In the genomic region with DNA sequence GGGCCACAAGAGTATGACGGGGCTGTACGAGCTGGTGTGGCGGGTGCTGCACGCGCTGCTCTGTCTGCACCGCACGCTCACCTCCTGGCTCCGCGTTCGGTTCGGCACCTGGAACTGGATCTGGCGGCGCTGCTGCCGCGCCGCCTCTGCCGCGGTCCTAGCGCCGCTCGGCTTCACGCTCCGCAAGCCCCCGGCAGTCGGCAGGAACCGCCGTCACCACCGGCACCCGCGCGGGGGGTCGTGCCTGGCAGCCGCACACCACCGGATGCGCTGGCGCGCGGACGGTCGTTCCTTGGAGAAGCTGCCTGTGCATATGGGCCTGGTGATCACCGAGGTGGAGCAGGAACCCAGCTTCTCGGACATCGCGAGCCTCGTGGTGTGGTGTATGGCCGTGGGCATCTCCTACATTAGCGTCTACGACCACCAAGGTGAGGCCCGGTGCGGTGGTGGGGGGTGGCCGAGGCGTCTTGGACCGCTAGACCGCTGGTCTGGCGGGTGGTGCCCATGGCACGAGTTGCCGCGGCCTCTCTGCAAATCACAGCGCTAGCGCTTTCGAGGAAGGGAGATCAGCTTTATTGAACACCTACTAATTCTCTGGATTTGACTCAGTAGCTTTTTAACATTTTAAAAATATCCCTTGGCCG, we compare ENCODE assay signal across 8 cellular contexts. TPM values are rescaled to one million over a fixed set of nuclear protein-coding genes. Genes with fewer than 3 reads are reported as not detected.
DNase-seq lines count a peak whose midpoint lies in the region; ATAC-seq, FAIRE-seq and TF ChIP-seq lines count a peak whose summit lies in the region.
"Not testable (repeated sequence)": the region's sequence is repeated elsewhere in the genome, so short reads cannot be mapped to it uniquely, and the experiment has no call there.

No MANE protein-coding gene starts in this region.

- POLR2A ChIA-PET in A549 (lab: Yijun Ruan, JAX); activated CD4-positive, alpha-beta T cell treated with anti-CD3 and anti-CD28 coated beads, Interleukin-2, amount 10 ng/mL, durations not matched to agents 7 days and 5 days (lab: Charles Lee): not testable (repeated sequence)

- H3K4me3 ChIP-seq in A549: peak overlapping the region; percentile 59
- peak overlapping the region; percentile 76 for H3K4me3 ChIP-seq in coronary artery
- H3K4me3 ChIP-seq in iPS-18c (ENCODE audit: insufficient read depth, low read depth, low read length): peak overlapping the region; percentile 71
- peak overlapping the region; percentile 63 for H3K4me3 ChIP-seq in parathyroid adenoma (ENCODE audit: low read depth, low read length)

- CTCF ChIA-PET in A549 (lab: Yijun Ruan, JAX): interaction anchor here (0.6 kb wide), 1 partner anchor 64 kb away, joined by 3 read pairs; no protein-coding TSS in a partner anchor
- CTCF ChIA-PET in activated CD4-positive, alpha-beta T cell treated with anti-CD3 and anti-CD28 coated beads, Interleukin-2, amount 10 ng/mL, durations not matched to agents 7 days and 5 days (lab: Charles Lee): not testable (repeated sequence)

- H3K27me3 ChIP-seq in parathyroid adenoma (ENCODE audit: control insufficient read depth, insufficient read depth, low read length): not testable (repeated sequence)

- peaks cover 48% of the 10 kb centered on the region for H3K4me1 Mint-ChIP-seq in activated CD4-positive, alpha-beta T cell treated with anti-CD3 and anti-CD28 coated beads, Interleukin-2, amount 10 ng/mL, durations not matched to agents 7 days and 5 days

- not testable (repeated sequence) for H3K9me3 Mint-ChIP-seq in activated CD4-positive, alpha-beta T cell treated with anti-CD3 and anti-CD28 coated beads, Interleukin-2, amount 10 ng/mL, durations not matched to agents 7 days and 5 days

- in situ Hi-C loops in KBM-7 (cut with MboI; ENCODE audit: low pct_unique_long_range_greater_than_20kb, low sequenced_read_pairs): not testable (repeated sequence)

- DNase-seq in A549 (ENCODE audit: low read depth in 1 of 2, low spot score in 1 of 2); activated CD4-positive, alpha-beta T cell treated with anti-CD3 and anti-CD28 coated beads, Interleukin-2, amount 10 ng/mL, durations not matched to agents 7 days and 5 days; coronary artery (ENCODE audit: low spot score): not testable (repeated sequence)
- DNase-seq in KBM-7: peak; percentile 32

- peaks cover 11% of the 10 kb centered on the region; the same call in 2 of the 3 replicates for H3K4me1 ChIP-seq in A549
- H3K4me1 ChIP-seq in parathyroid adenoma: not testable (repeated sequence)

- H3K27ac Mint-ChIP-seq in activated CD4-positive, alpha-beta T cell treated with anti-CD3 and anti-CD28 coated beads, Interleukin-2, amount 10 ng/mL, durations not matched to agents 7 days and 5 days: peak overlapping the region; percentile 92

- H3K9ac ChIP-seq in parathyroid adenoma: not testable (repeated sequence)

- WGBS in A549 (ENCODE audit: missing lambda C conversion rate): 21% methylated on average over 7 of the region's 62 CpGs

- TF ChIP-seq RAD21 in A549 (conservative IDR thresholded peaks at IDR 0.05 in 1 of 2, IDR thresholded peaks at IDR 0.05 in 1 of 2): not testable (repeated sequence)

- peaks cover 27% of the 10 kb centered on the region for H3K36me3 Mint-ChIP-seq in activated CD4-positive, alpha-beta T cell treated with anti-CD3 and anti-CD28 coated beads, Interleukin-2, amount 10 ng/mL, durations not matched to agents 7 days and 5 days (ENCODE audit: low read depth)

- TF ChIP-seq CTCF in A549 (IDR thresholded peaks at IDR 0.05); coronary artery (IDR thresholded peaks at IDR 0.05); parathyroid adenoma (IDR thresholded peaks at IDR 0.05): not testable (repeated sequence)

- not testable (repeated sequence) for H3K9me3 ChIP-seq in A549; iPS-18c (ENCODE audit: control insufficient read depth, insufficient read depth, low read length); parathyroid adenoma (ENCODE audit: control insufficient read depth, low read length)

- not testable (repeated sequence) for FAIRE-seq in A549 (lab: Jason Lieb, UNC)

- peak overlapping the region; percentile 89 for H3K4me3 Mint-ChIP-seq in activated CD4-positive, alpha-beta T cell treated with anti-CD3 and anti-CD28 coated beads, Interleukin-2, amount 10 ng/mL, durations not matched to agents 7 days and 5 days

- TF ChIP-seq EP300 in A549 (IDR thresholded peaks at IDR 0.05): not testable (repeated sequence)

- peak; percentile 66 to 81 for ATAC-seq in A549
- ATAC-seq in GM18867 (IDR thresholded peaks at IDR 0.05; ENCODE audit: unreplicated experiment): peak; percentile 31
- peak; percentile 16 for ATAC-seq in HG02623 (IDR thresholded peaks at IDR 0.05; ENCODE audit: unreplicated experiment)

- TF ChIP-seq POLR2A in A549 (IDR thresholded peaks at IDR 0.05; ENCODE audit: low read length): not testable (repeated sequence)

- H3K79me2 ChIP-seq in parathyroid adenoma: not testable (repeated sequence)

- H3K27ac ChIP-seq in A549 (peak overlapping the region; percentile 80 to 88), coronary artery (peak overlapping the region; percentile 40 to 83), parathyroid adenoma (peak overlapping the region; percentile 54)

- H3K27me3 Mint-ChIP-seq in activated CD4-positive, alpha-beta T cell treated with anti-CD3 and anti-CD28 coated beads, Interleukin-2, amount 10 ng/mL, durations not matched to agents 7 days and 5 days: not testable (repeated sequence)

- H2AFZ ChIP-seq in parathyroid adenoma: peak overlapping the region; percentile 94

- H3K4me2 ChIP-seq in A549 (peak overlapping the region; percentile 80), parathyroid adenoma (ENCODE audit: low read length) (peak overlapping the region; percentile 58)

- not testable (repeated sequence) for H3K36me3 ChIP-seq in parathyroid adenoma (ENCODE audit: control insufficient read depth, insufficient read depth, low read length)

TF ChIP-seq in A549, 52 proteins besides CTCF, POLR2A, EP300 and RAD21:
- peak; percentile 37; the same call in 1 of the 2 replicates for TF ChIP-seq KDM5A (IDR thresholded peaks at IDR 0.05)

RNA-seq across cellular contexts. Expression of gene NUS1, which starts 0.5 kb away (rescaled TPM):
- 24.7 and 25.5 TPM in 2 replicates for polyA plus RNA-seq in A549 (2011; rRNA removed)
- polyA plus RNA-seq in A549 (2012; cell fraction: cytosol; rRNA removed): 6.5 and 7.5 TPM in 2 replicates
- 2.6 and 3.8 TPM in 2 replicates for polyA plus RNA-seq in A549 (2012; cell fraction: nucleus; rRNA removed)
- polyA plus RNA-seq in A549 (2017; fragmentation: RNase III; extraction: RNeasy Plus Mini Kit Qiagen cat#74134 plus additional on column Dnase treatment): 22.5 to 23.0 TPM (median 22.7 TPM) in 3 replicates
- 5.7 and 7.4 TPM in 2 replicates for polyA minus RNA-seq in A549 (2011; rRNA and poly(A)+ RNA removed)
- 10 to 100 TPM; 25.4 to 27.8 TPM for total RNA-seq in activated CD4-positive, alpha-beta T cell treated with anti-CD3 and anti-CD28 coated beads, Interleukin-2, amount 10 ng/mL, durations not matched to agents 7 days and 5 days

Comparison
In these comparisons a context has a peak if more than half of its experiments do, and no peak if none do; other contexts are left out.
1. ATAC-seq: peak in every context shown above with its lines; median percentile 74 in A549; 31 in GM18867; 16 in HG02623.